ENCODE assay signal across 12 cellular contexts in the genomic region with DNA sequence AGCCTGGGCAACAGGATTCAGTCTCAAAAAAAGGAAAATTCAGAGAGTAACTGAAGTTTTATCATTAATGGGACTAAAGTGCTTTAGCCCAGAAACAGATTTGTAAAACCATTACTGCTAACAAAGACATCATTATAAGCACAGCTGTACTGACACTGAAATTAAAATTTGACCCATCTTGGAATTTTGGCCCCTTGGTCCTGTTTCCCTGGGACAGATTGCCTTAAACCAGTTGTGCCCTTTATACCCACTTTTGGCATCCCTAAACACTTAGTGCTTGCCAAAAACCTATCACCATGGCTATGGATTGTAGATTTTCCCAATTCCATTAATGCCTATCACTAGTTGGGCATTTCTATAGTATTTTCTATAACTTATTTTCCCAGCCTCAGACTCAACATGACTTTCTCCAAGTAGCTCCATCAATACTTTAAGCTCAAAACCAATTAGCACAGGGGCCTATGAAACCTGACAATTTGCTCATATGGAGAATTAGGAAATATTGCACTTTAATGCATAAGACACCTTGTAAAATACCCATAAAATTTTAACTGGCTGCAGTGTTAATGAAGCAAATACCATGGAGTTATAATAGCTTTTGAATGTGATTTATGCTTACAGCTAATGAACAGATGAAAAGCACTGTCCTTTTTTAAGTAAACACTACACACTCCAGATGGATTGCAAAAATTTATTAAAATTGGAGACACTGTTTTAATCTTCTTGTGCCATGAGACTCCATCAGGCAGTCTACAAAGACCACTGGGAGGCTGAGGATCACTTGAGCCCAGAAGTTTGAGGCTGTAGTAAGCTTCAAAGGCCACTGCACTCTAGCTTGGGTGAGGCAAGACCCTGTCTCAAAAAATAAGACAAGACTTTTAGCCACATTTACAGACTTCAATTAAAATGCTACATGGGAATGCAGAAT. TPM values are rescaled to one million over a fixed set of nuclear protein-coding genes. Genes with fewer than 3 reads are reported as not detected.
DNase-seq lines count a peak whose midpoint lies in the region; ATAC-seq and TF ChIP-seq lines count a peak whose summit lies in the region.
"Had no signal": no experiment of that assay in that cellular context is flagged by ENCODE, and none has a peak within 500 bp of the region (broad histone marks: within the 10 kb centered on the region; RNA-seq: fewer than 3 reads in every experiment).

No MANE protein-coding gene starts in this region.

- peaks cover 52% of the 10 kb centered on the region for H4K20me1 ChIP-seq in PC-9 (ENCODE audit: insufficient read depth)

- BruUV-seq in PC-9 (replicated peaks; lab: Mats Ljungman, UMichigan), result no TSS peak

- peaks cover 34% of the 10 kb centered on the region for H3K79me2 ChIP-seq in PC-9 (ENCODE audit: low read depth)

- H3K4me1 Mint-ChIP-seq in stimulated activated naive CD8-positive, alpha-beta T cell treated with anti-CD3 and anti-CD28 coated beads, Interleukin-15, Interleukin-2, amounts not matched to agents 100 ng/mL and 50 ng/mL, for 24 hours (ENCODE audit: low read depth), result peaks cover 49% of the 10 kb centered on the region
- H3K4me1 Mint-ChIP-seq in type B pancreatic cell (ENCODE audit: unreplicated experiment), result peaks cover 13% of the 10 kb centered on the region

- no peak for DNase-seq in stimulated activated naive CD8-positive, alpha-beta T cell treated with anti-CD3 and anti-CD28 coated beads, Interleukin-15, Interleukin-2, amounts not matched to agents 100 U/mL and 50 U/mL, for 24 hours
- DNase-seq in PC-9, result no peak
- no peak for DNase-seq in type B pancreatic cell (ENCODE audit: extremely low spot score, unreplicated experiment)
- DNase-seq in H7, result no peak
- DNase-seq in ACHN, result no peak
- DNase-seq: DMS79, NCI-H1417 treated with DMSO at 0.1 percent for 48 hours, Right ventricle myocardium superior had no signal

- peak overlapping the region; percentile 99 for H3K4me3 Mint-ChIP-seq in stimulated activated naive CD8-positive, alpha-beta T cell treated with anti-CD3 and anti-CD28 coated beads, Interleukin-15, Interleukin-2, amounts not matched to agents 100 ng/mL and 50 ng/mL, for 24 hours
- peak overlapping the region; percentile 72 for H3K4me3 Mint-ChIP-seq in type B pancreatic cell

- in situ Hi-C loops in ACHN (cut with HindIII; ENCODE audit: low pct_ligation_motif_present, low pct_unique_long_range_greater_than_20kb, low sequenced_read_pairs), result no loop called here

- H2AFZ ChIP-seq in PC-9, result no peak overlapping the region

- H3K36me3 Mint-ChIP-seq in stimulated activated naive CD8-positive, alpha-beta T cell treated with anti-CD3 and anti-CD28 coated beads, Interleukin-15, Interleukin-2, amounts not matched to agents 100 ng/mL and 50 ng/mL, for 24 hours (ENCODE audit: low read depth), result peaks cover 68% of the 10 kb centered on the region
- peaks cover 45% of the 10 kb centered on the region for H3K36me3 Mint-ChIP-seq in type B pancreatic cell

- H3K9me3 Mint-ChIP-seq in stimulated activated naive CD8-positive, alpha-beta T cell treated with anti-CD3 and anti-CD28 coated beads, Interleukin-15, Interleukin-2, amounts not matched to agents 100 ng/mL and 50 ng/mL, for 24 hours, result no peaks in the 10 kb centered on the region
- no peaks in the 10 kb centered on the region for H3K9me3 Mint-ChIP-seq in type B pancreatic cell

- no peak for ATAC-seq in stimulated activated naive CD8-positive, alpha-beta T cell treated with anti-CD3 and anti-CD28 coated beads, Interleukin-15, Interleukin-2, amounts not matched to agents 100 U/mL and 50 U/mL, for 24 hours
- no peak for ATAC-seq in GM21825 (IDR thresholded peaks at IDR 0.05; ENCODE audit: unreplicated experiment)

- H3K27me3 ChIP-seq in PC-9 (ENCODE audit: insufficient read depth, low read depth), result no peaks in the 10 kb centered on the region
- H3K27me3 ChIP-seq in ectodermal cell (ENCODE audit: control insufficient read depth, insufficient read depth, low read length, poor library complexity, severe bottlenecking), result no peaks in the 10 kb centered on the region
- H3K27me3 ChIP-seq in H7 (ENCODE audit: control insufficient read depth, insufficient read depth, low read length), result no peaks in the 10 kb centered on the region

- peak overlapping the region; percentile 91 for H3K27ac ChIP-seq in PC-9
- H3K27ac ChIP-seq in ectodermal cell (ENCODE audit: insufficient read depth, low read depth, low read length, poor library complexity, severe bottlenecking), result peak overlapping the region; percentile 28

- H3K4me3 ChIP-seq in PC-9 (no peak overlapping the region), ectodermal cell (ENCODE audit: insufficient read depth, low read depth, low read length) (no peak overlapping the region), H7 (ENCODE audit: insufficient read depth, low read depth, low read length) (no peak overlapping the region)

- intact Hi-C loops in PC-9 (cut with micrococcal nuclease; ENCODE audit: unreplicated experiment), result loop anchor here (10.0 kb wide), 2 partner anchors 211 to 1329 kb away; a partner anchor contains a TSS

- H3K27me3 Mint-ChIP-seq in stimulated activated naive CD8-positive, alpha-beta T cell treated with anti-CD3 and anti-CD28 coated beads, Interleukin-15, Interleukin-2, amounts not matched to agents 100 ng/mL and 50 ng/mL, for 24 hours, result peaks cover 5% of the 10 kb centered on the region
- H3K27me3 Mint-ChIP-seq in type B pancreatic cell, result peaks cover 4% of the 10 kb centered on the region

- peak overlapping the region; percentile 99 for H3K27ac Mint-ChIP-seq in stimulated activated naive CD8-positive, alpha-beta T cell treated with anti-CD3 and anti-CD28 coated beads, Interleukin-15, Interleukin-2, amounts not matched to agents 100 ng/mL and 50 ng/mL, for 24 hours
- H3K27ac Mint-ChIP-seq in type B pancreatic cell, result peak overlapping the region; percentile 76

- CTCF ChIA-PET in PC-9 (lab: Charles Lee), result no interaction called here

- POLR2A ChIA-PET in PC-9 (lab: Charles Lee; ENCODE audit: unreplicated experiment), result interaction anchor here (0.6 to 0.7 kb wide), 4 partner anchors 38 to 356 kb away, joined by 3 to 6 read pairs (median 4); no protein-coding TSS in a partner anchor

- TF ChIP-seq CTCF in PC-9 (conservative IDR thresholded peaks at IDR 0.05) (no peak), type B pancreatic cell (conservative IDR thresholded peaks at IDR 0.05) (no peak)

- H3K4me2 ChIP-seq in PC-9, result peak overlapping the region; percentile 96

- peaks cover 25% of the 10 kb centered on the region for H3K4me1 ChIP-seq in PC-9 (replicated peaks; ENCODE audit: insufficient read depth)
- peaks cover 12% of the 10 kb centered on the region for H3K4me1 ChIP-seq in ectodermal cell (ENCODE audit: control insufficient read depth, insufficient read depth, low read length)

- H3F3A ChIP-seq in PC-9 (ENCODE audit: insufficient read depth, low read depth), result peaks cover 82% of the 10 kb centered on the region

- no peaks in the 10 kb centered on the region for H3K9me2 ChIP-seq in PC-9 (ENCODE audit: insufficient read depth)

- peaks cover 49% of the 10 kb centered on the region for H3K36me3 ChIP-seq in PC-9 (ENCODE audit: low read depth)
- peaks cover 35% of the 10 kb centered on the region for H3K36me3 ChIP-seq in ectodermal cell (ENCODE audit: control insufficient read depth, insufficient read depth, low read length)
- peaks cover 28% of the 10 kb centered on the region for H3K36me3 ChIP-seq in H7 (replicated peaks; ENCODE audit: control insufficient read depth, insufficient read depth, low read length)

- H3K9me3 ChIP-seq in PC-9 (ENCODE audit: insufficient read depth, low read depth) (no peaks in the 10 kb centered on the region), ectodermal cell (ENCODE audit: control insufficient read depth, low read length) (no peaks in the 10 kb centered on the region)

RNA-seq across cellular contexts. Expression of a gene that starts 4.3 kb away (rescaled TPM):
- total RNA-seq in PC-9 (2021) (234 and 352 TPM in 2 replicates), type B pancreatic cell (ENCODE audit: low replicate concordance) (501 and 574 TPM in 2 replicates)
- polyA plus RNA-seq in ectodermal cell (2013, experiment 1 of 4), result 586 TPM
- 627 TPM for polyA plus RNA-seq in ectodermal cell (2013, experiment 2 of 4)
- 622 TPM for polyA plus RNA-seq in ectodermal cell (2013, experiment 3 of 4)
- 679 TPM for polyA plus RNA-seq in ectodermal cell (2013, experiment 4 of 4)
- 937 and 1,209 TPM in 2 replicates for total RNA-seq in H7 (2014; rRNA removed; shearing (Covaris generic))

RNA-seq across cellular contexts. Expression of a gene that starts 4.7 kb away (rescaled TPM):
- total RNA-seq in PC-9 (2021) (7.4 and 8.3 TPM in 2 replicates), type B pancreatic cell (ENCODE audit: low replicate concordance) (11.5 and 14.6 TPM in 2 replicates)
- polyA plus RNA-seq in ectodermal cell (2013, experiment 1 of 4), result 7.9 TPM
- 9.0 TPM for polyA plus RNA-seq in ectodermal cell (2013, experiment 2 of 4)
- 4.8 TPM for polyA plus RNA-seq in ectodermal cell (2013, experiment 3 of 4)
- 5.8 TPM for polyA plus RNA-seq in ectodermal cell (2013, experiment 4 of 4)
- total RNA-seq in H7 (2014; rRNA removed; shearing (Covaris generic)), result 6.1 and 10.2 TPM in 2 replicates

RNA-seq across cellular contexts. Expression of a gene that starts 38.8 kb away (rescaled TPM):
- total RNA-seq in PC-9 (2021) (14.4 and 19.5 TPM in 2 replicates), type B pancreatic cell (ENCODE audit: low replicate concordance) (11.5 and 14.1 TPM in 2 replicates)
- polyA plus RNA-seq in ectodermal cell (2013, experiment 1 of 4), result 21.2 TPM
- 26.0 TPM for polyA plus RNA-seq in ectodermal cell (2013, experiment 2 of 4)
- polyA plus RNA-seq in ectodermal cell (2013, experiment 3 of 4), result 15.1 TPM
- polyA plus RNA-seq in ectodermal cell (2013, experiment 4 of 4), result 17.7 TPM
- total RNA-seq in H7 (2014; rRNA removed; shearing (Covaris generic)), result 32.8 and 33.1 TPM in 2 replicates

RNA-seq across cellular contexts. Expression of a gene that starts 39.0 kb away (rescaled TPM):
- 15.0 and 18.3 TPM in 2 replicates for total RNA-seq in PC-9 (2021)
- polyA plus RNA-seq in ectodermal cell (2013, experiment 1 of 4), result 29.8 TPM
- polyA plus RNA-seq in ectodermal cell (2013, experiment 2 of 4), result 32.9 TPM
- 23.6 TPM for polyA plus RNA-seq in ectodermal cell (2013, experiment 3 of 4)
- 26.3 TPM for polyA plus RNA-seq in ectodermal cell (2013, experiment 4 of 4)
- 23.6 and 28.2 TPM in 2 replicates for total RNA-seq in type B pancreatic cell (ENCODE audit: low replicate concordance)
- 48.0 and 54.7 TPM in 2 replicates for total RNA-seq in H7 (2014; rRNA removed; shearing (Covaris generic))

RNA-seq across cellular contexts. Expression of a gene that starts 53.6 kb away (rescaled TPM):
- total RNA-seq in PC-9 (2021) (0.44 TPM in 1 of 2 replicates, not detected in the other), type B pancreatic cell (ENCODE audit: low replicate concordance) (0.50 TPM in 1 of 2 replicates, not detected in the other)
- polyA plus RNA-seq in ectodermal cell (2013, experiment 1 of 4), result not detected
- not detected for polyA plus RNA-seq in ectodermal cell (2013, experiment 2 of 4)
- polyA plus RNA-seq in ectodermal cell (2013, experiment 3 of 4), result not detected
- not detected for polyA plus RNA-seq in ectodermal cell (2013, experiment 4 of 4)
- 1.7 TPM in 1 of 2 replicates, not detected in the other for total RNA-seq in H7 (2014; rRNA removed; shearing (Covaris generic))
- total RNA-seq: pulmonary artery endothelial cell had no signal
